In the genomic region with DNA sequence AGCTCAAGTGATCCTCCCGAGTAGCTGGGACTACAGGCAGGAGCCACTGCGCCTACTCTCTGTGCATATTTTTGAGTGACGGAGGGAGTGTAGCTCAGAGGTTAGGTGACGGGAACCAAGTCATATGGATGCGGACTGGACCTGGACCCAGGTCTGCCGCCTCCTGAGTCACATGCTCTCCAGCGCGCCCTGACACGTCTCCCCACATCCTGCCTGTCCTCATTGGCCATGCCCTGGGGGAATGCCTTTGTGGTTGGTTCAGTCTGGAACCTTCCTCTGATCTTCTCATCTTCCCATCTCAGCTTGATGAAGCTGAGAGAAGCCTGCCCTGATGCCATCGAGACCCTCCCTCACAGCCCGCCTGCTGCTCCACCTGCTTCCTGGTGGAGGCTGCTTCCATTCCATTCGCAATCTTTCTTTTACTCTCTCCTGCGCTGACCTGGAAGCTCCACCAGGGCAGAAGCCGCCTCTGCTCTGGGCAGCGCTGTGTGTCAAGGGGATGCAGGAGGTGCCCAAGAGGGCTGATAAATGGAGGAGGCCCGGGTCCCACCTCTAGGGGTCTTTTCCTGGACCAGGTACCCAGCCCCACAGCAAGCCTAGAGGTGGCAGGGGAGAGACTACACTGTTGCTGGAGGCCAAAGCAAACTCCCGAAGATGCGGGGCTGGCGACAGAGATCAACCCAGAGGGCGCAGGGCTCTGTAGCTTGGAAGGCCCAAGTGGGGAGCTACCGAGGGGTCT, we compare ENCODE assay signal across 22 cellular contexts. TPM values are rescaled to one million over a fixed set of nuclear protein-coding genes. Genes with fewer than 3 reads are reported as not detected.
DNase-seq lines count a peak whose midpoint lies in the region; ATAC-seq and TF ChIP-seq lines count a peak whose summit lies in the region.
"Had no signal": no experiment of that assay in that cellular context is flagged by ENCODE, and none has a peak within 500 bp of the region (broad histone marks: within the 10 kb centered on the region; RNA-seq: fewer than 3 reads in every experiment).

No MANE protein-coding gene starts in this region.

- peaks cover 5% of the 10 kb centered on the region for H3K4me1 Mint-ChIP-seq in activated naive CD4-positive, alpha-beta T cell treated with anti-CD3 and anti-CD28 coated beads, Interleukin-2, amount 10 ng/mL, durations not matched to agents 7 days and 5 days
- peaks cover 6% of the 10 kb centered on the region for H3K4me1 Mint-ChIP-seq in stimulated activated effector memory CD8-positive, alpha-beta T cell treated with anti-CD3 and anti-CD28 coated beads, Interleukin-12 subunit alpha, Interleukin-12 subunit beta, amount 100 ng/mL, for 72 hours
- H3K4me1 Mint-ChIP-seq in natural killer cell treated with Interleukin-12 subunit alpha and Interleukin-12 subunit beta and Interleukin-15 and Interleukin-18, amount 100 ng/mL, for 72 hours (ENCODE audit: low read depth in 2 of 2), result peaks cover 0 to 7% of the 10 kb centered on the region in 2 donors
- H3K4me1 Mint-ChIP-seq: nephron had no signal

- H3K36me3 Mint-ChIP-seq in activated naive CD4-positive, alpha-beta T cell treated with anti-CD3 and anti-CD28 coated beads, Interleukin-2, amount 10 ng/mL, durations not matched to agents 7 days and 5 days, result no peaks in the 10 kb centered on the region
- H3K36me3 Mint-ChIP-seq in stimulated activated effector memory CD8-positive, alpha-beta T cell treated with anti-CD3 and anti-CD28 coated beads, Interleukin-12 subunit alpha, Interleukin-12 subunit beta, amount 100 ng/mL, for 72 hours, result peaks cover 6% of the 10 kb centered on the region
- H3K36me3 Mint-ChIP-seq in natural killer cell treated with Interleukin-12 subunit alpha and Interleukin-12 subunit beta and Interleukin-15 and Interleukin-18, amount 100 ng/mL, for 72 hours, result no peaks in the 10 kb centered on the region

- H3K9me3 Mint-ChIP-seq in activated naive CD4-positive, alpha-beta T cell treated with anti-CD3 and anti-CD28 coated beads, Interleukin-2, amount 10 ng/mL, durations not matched to agents 7 days and 5 days, result no peaks in the 10 kb centered on the region
- H3K9me3 Mint-ChIP-seq in stimulated activated effector memory CD8-positive, alpha-beta T cell treated with anti-CD3 and anti-CD28 coated beads, Interleukin-12 subunit alpha, Interleukin-12 subunit beta, amount 100 ng/mL, for 72 hours, result no peaks in the 10 kb centered on the region
- H3K9me3 Mint-ChIP-seq in natural killer cell treated with Interleukin-12 subunit alpha and Interleukin-12 subunit beta and Interleukin-15 and Interleukin-18, amount 100 ng/mL, for 72 hours, result no peaks in the 10 kb centered on the region
- H3K9me3 Mint-ChIP-seq: activated T-helper 1 cell treated with anti-CD3 and anti-CD28 coated beads, Interleukin-12 subunit alpha, Interleukin-12 subunit beta, Interleukin-2, Interleukin-4 antibody, amounts not matched to agents 30 ng/mL and 10 ng/mL and 1 ng/mL, durations not matched to agents 14 hours and 24 hours and 36 hours; CD8-positive, alpha-beta T cell; nephron had no signal

- peak overlapping the region; percentile 45 for H3K27ac Mint-ChIP-seq in activated naive CD4-positive, alpha-beta T cell treated with anti-CD3 and anti-CD28 coated beads, Interleukin-2, amount 10 ng/mL, durations not matched to agents 7 days and 5 days
- H3K27ac Mint-ChIP-seq in stimulated activated effector memory CD8-positive, alpha-beta T cell treated with anti-CD3 and anti-CD28 coated beads, Interleukin-12 subunit alpha, Interleukin-12 subunit beta, amount 100 ng/mL, for 72 hours, result peak overlapping the region; percentile 29
- no peak overlapping the region for H3K27ac Mint-ChIP-seq in natural killer cell treated with Interleukin-12 subunit alpha and Interleukin-12 subunit beta and Interleukin-15 and Interleukin-18, amount 100 ng/mL, for 72 hours
- H3K27ac Mint-ChIP-seq: activated T-helper 1 cell treated with anti-CD3 and anti-CD28 coated beads, Interleukin-12 subunit alpha, Interleukin-12 subunit beta, Interleukin-2, Interleukin-4 antibody, amounts not matched to agents 30 ng/mL and 10 ng/mL and 1 ng/mL, durations not matched to agents 14 hours and 24 hours and 36 hours; CD8-positive, alpha-beta T cell; nephron had no signal

- no peak for ATAC-seq in stimulated activated effector memory CD8-positive, alpha-beta T cell treated with anti-CD3 and anti-CD28 coated beads, Interleukin-12 subunit alpha, Interleukin-12 subunit beta, amount 100 ng/mL, for 72 hours
- ATAC-seq in HG02870 (IDR thresholded peaks at IDR 0.05; ENCODE audit: unreplicated experiment), result no peak
- no peak for ATAC-seq in natural killer cell treated with Interleukin-12 subunit alpha and Interleukin-12 subunit beta and Interleukin-15 and Interleukin-18, amount 100 ng/mL, for 72 hours
- ATAC-seq: CD8-positive, alpha-beta T cell; lower lobe of right lung had no signal

- no peak for DNase-seq in activated naive CD4-positive, alpha-beta T cell treated with anti-CD3 and anti-CD28 coated beads, Interleukin-2, amount 10 ng/mL, durations not matched to agents 7 days and 5 days
- DNase-seq in activated naive CD4-positive, alpha-beta T cell treated with Interleukin-2 at 50 U/mL for 16 hours, result no peak
- DNase-seq in RPMI7951 (ENCODE audit: low read depth), result peak; percentile 48
- DNase-seq in epithelial cell of proximal tubule (ENCODE audit: low read depth), result no peak
- DNase-seq in stimulated activated effector memory CD8-positive, alpha-beta T cell treated with anti-CD3 and anti-CD28 coated beads, Interleukin-12 subunit alpha, Interleukin-12 subunit beta, amount 100 ng/mL, for 72 hours (ENCODE audit: low spot score in 2 of 2), result no peak
- DNase-seq in natural killer cell treated with Interleukin-12 subunit alpha and Interleukin-12 subunit beta and Interleukin-15 and Interleukin-18, amount 100 ng/mL, for 72 hours (ENCODE audit: low spot score), result no peak
- DNase-seq in NCI-H187 (lab: John Stamatoyannopoulos, UW), result no peak
- DNase-seq: activated CD4-positive, alpha-beta T cell treated with anti-CD3 and anti-CD28 coated beads, Interleukin-2, amount 50 U/mL, for 48 hours; CD8-positive, alpha-beta T cell; colonic mucosa; lower lobe of right lung; MG63; NCI-H1930; NCI-H524 treated with DMSO at 0.1 percent for 48 hours; OCI-M1; uterus had no signal

- no peaks in the 10 kb centered on the region for H3K27me3 Mint-ChIP-seq in activated naive CD4-positive, alpha-beta T cell treated with anti-CD3 and anti-CD28 coated beads, Interleukin-2, amount 10 ng/mL, durations not matched to agents 7 days and 5 days
- H3K27me3 Mint-ChIP-seq in natural killer cell treated with Interleukin-12 subunit alpha and Interleukin-12 subunit beta and Interleukin-15 and Interleukin-18, amount 100 ng/mL, for 72 hours, result no peaks in the 10 kb centered on the region

- CTCF ChIA-PET in activated naive CD4-positive, alpha-beta T cell treated with anti-CD3 and anti-CD28 coated beads, Interleukin-2, amount 10 ng/mL, durations not matched to agents 7 days and 5 days (lab: Charles Lee), result no interaction called here

- peak; percentile 7 for TF ChIP-seq CTCF in epithelial cell of proximal tubule (conservative IDR thresholded peaks at IDR 0.05; ENCODE audit: low read depth, low read length)

- no peak overlapping the region for H3K4me3 Mint-ChIP-seq in activated naive CD4-positive, alpha-beta T cell treated with anti-CD3 and anti-CD28 coated beads, Interleukin-2, amount 10 ng/mL, durations not matched to agents 7 days and 5 days
- no peak overlapping the region for H3K4me3 Mint-ChIP-seq in stimulated activated effector memory CD8-positive, alpha-beta T cell treated with anti-CD3 and anti-CD28 coated beads, Interleukin-12 subunit alpha, Interleukin-12 subunit beta, amount 100 ng/mL, for 72 hours
- no peak overlapping the region for H3K4me3 Mint-ChIP-seq in natural killer cell treated with Interleukin-12 subunit alpha and Interleukin-12 subunit beta and Interleukin-15 and Interleukin-18, amount 100 ng/mL, for 72 hours
- H3K4me3 Mint-ChIP-seq: activated T-helper 1 cell treated with anti-CD3 and anti-CD28 coated beads, Interleukin-12 subunit alpha, Interleukin-12 subunit beta, Interleukin-2, Interleukin-4 antibody, amounts not matched to agents 30 ng/mL and 10 ng/mL and 1 ng/mL, durations not matched to agents 14 hours and 24 hours and 36 hours; CD8-positive, alpha-beta T cell; nephron had no signal

- no peak overlapping the region for H3K4me3 ChIP-seq in epithelial cell of proximal tubule (ENCODE audit: low read depth, low read length)
- H3K4me3 ChIP-seq: ascending aorta, colonic mucosa, lower lobe of right lung, MG63, right atrium auricular region, SK-N-MC, uterus had no signal

RNA-seq across cellular contexts. Expression of gene BAIAP2L2, which starts 13.9 kb away (rescaled TPM):
- 5.0 and 9.7 TPM in 2 replicates for total RNA-seq in RPMI7951 (2014; rRNA removed; shearing (Covaris generic))
- 5.4 and 6.5 TPM in 2 replicates for total RNA-seq in epithelial cell of proximal tubule
- total RNA-seq in natural killer cell treated with Interleukin-12 subunit alpha and Interleukin-12 subunit beta and Interleukin-15 and Interleukin-18, amount 100 ng/mL, for 72 hours, result under 1 TPM; 0.40 to 0.84 TPM
- total RNA-seq: ascending aorta had no signal

RNA-seq across cellular contexts. Expression of gene SLC16A8, which starts 40.4 kb away (rescaled TPM):
- not detected in 2 replicates for total RNA-seq in RPMI7951 (2014; rRNA removed; shearing (Covaris generic))
- 0.06 and 0.65 TPM in 2 replicates for total RNA-seq in epithelial cell of proximal tubule
- under 1 TPM in 1 of 2 donors, not detected in 1; 0.50 TPM for total RNA-seq in natural killer cell treated with Interleukin-12 subunit alpha and Interleukin-12 subunit beta and Interleukin-15 and Interleukin-18, amount 100 ng/mL, for 72 hours
- total RNA-seq: ascending aorta; CD8-positive, alpha-beta T cell had no signal

RNA-seq across cellular contexts. Expression of gene PLA2G6, which starts 57.2 kb away (rescaled TPM):
- total RNA-seq in RPMI7951 (2014; rRNA removed; shearing (Covaris generic)), result 3.7 and 6.8 TPM in 2 replicates
- total RNA-seq in epithelial cell of proximal tubule, result 5.6 and 13.5 TPM in 2 replicates
- total RNA-seq in natural killer cell treated with Interleukin-12 subunit alpha and Interleukin-12 subunit beta and Interleukin-15 and Interleukin-18, amount 100 ng/mL, for 72 hours, result 10 to 100 TPM; 24.5 to 40.1 TPM

Comparison
In these comparisons a context has a peak if more than half of its experiments do, and no peak if none do; other contexts are left out.
1. H3K27ac Mint-ChIP-seq: peak in activated naive CD4-positive, alpha-beta T cell treated with anti-CD3 and anti-CD28 coated beads, Interleukin-2, amount 10 ng/mL, durations not matched to agents 7 days and 5 days (single experiment) and stimulated activated effector memory CD8-positive, alpha-beta T cell treated with anti-CD3 and anti-CD28 coated beads, Interleukin-12 subunit alpha, Interleukin-12 subunit beta, amount 100 ng/mL, for 72 hours (single experiment); none in natural killer cell treated with Interleukin-12 subunit alpha and Interleukin-12 subunit beta and Interleukin-15 and Interleukin-18, amount 100 ng/mL, for 72 hours (0 of 2).